Comparison of ENCODE assay signal across 9 cellular contexts in the genomic region with DNA sequence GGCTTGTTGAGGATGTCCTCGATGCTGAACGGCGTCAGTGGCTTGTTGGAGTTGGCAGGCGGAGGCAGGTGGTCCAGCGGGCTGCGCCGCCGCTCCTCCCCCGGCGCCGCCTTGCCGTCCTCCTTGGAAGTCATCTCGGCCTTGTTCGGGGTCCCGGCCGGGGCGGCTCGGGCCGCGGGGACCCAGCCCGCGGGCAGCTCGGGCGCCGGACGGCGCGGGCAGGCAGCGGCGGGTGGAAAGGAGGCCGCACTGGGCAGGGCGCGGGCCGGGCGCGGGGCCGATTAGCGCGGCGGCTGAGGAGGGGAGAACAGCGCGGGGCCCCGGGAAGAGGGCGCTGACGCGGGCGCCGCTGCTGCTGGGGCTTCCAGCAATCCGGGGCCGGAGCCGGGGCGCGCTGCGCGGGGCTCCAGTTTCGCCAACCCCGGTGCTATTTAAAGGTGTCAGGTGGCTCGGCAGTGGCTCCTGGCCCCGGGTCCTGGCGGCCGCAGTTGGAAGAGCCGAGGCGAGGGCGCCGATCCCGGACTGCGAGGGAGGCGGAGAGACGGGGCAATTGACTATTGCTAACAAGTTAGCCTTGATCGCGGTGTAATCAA. TPM values are rescaled to one million over a fixed set of nuclear protein-coding genes. Genes with fewer than 3 reads are reported as not detected.
DNase-seq lines count a peak whose midpoint lies in the region; ATAC-seq and TF ChIP-seq lines count a peak whose summit lies in the region.
"Had no signal": no experiment of that assay in that cellular context is flagged by ENCODE, and none has a peak within 500 bp of the region (broad histone marks: within the 10 kb centered on the region; RNA-seq: fewer than 3 reads in every experiment).

No MANE protein-coding gene starts in this region.

- CTCF ChIA-PET in CD8-positive, alpha-beta memory T cell (lab: Charles Lee) = interaction anchor here (1.8 kb wide), 1 partner anchor 15 kb away, joined by 8 read pairs; no protein-coding TSS in a partner anchor

- H3T11ph ChIP-seq in H9 (ENCODE audit: low read length) = no peak overlapping the region

- no peaks in the 10 kb centered on the region for H3K79me2 ChIP-seq in H9 (ENCODE audit: insufficient read depth, low read length)

- H3K23me2 ChIP-seq in H9 (ENCODE audit: insufficient read length, low read depth, low read length, poor library complexity, severe bottlenecking) = no peaks in the 10 kb centered on the region

- peaks cover 0 to 3% (median 0%) of the 10 kb centered on the region in 3 donors for H3K36me3 Mint-ChIP-seq in CD8-positive, alpha-beta memory T cell
- H3K36me3 Mint-ChIP-seq in H9 (ENCODE audit: insufficient read depth in 1 of 3, low read depth in 3 of 3) = peaks cover 0 to 2% (median 0%) of the 10 kb centered on the region in 3 experiments; a peak in 2 of 7 replicates

- H2AFZ ChIP-seq in H9 (ENCODE audit: low read length) (no peak overlapping the region), neuronal stem cell (ENCODE audit: low read length) (peak overlapping the region; percentile 34)

- H4K20me1 ChIP-seq in H9 (ENCODE audit: control insufficient read depth, insufficient read depth, insufficient read length) = no peaks in the 10 kb centered on the region

- no peak overlapping the region for H2BK12ac ChIP-seq in H9 (ENCODE audit: insufficient read length, low read depth, low read length)
- H2BK12ac ChIP-seq in neuronal stem cell (ENCODE audit: low read length) = peak overlapping the region; percentile 16

- TF ChIP-seq CTCF in H9 (conservative IDR thresholded peaks at IDR 0.05) = no peak

- no peak overlapping the region for H2BK20ac ChIP-seq in H9 (ENCODE audit: low read depth, low read length, poor library complexity, severe bottlenecking)

- peaks cover 86% of the 10 kb centered on the region for H3K27me3 ChIP-seq in CD8-positive, alpha-beta memory T cell (ENCODE audit: insufficient read depth, low read length, poor library complexity, severe bottlenecking)
- H3K27me3 ChIP-seq in H9 (ENCODE audit: insufficient read depth, low read length) (peaks cover 97% of the 10 kb centered on the region), neuronal stem cell (ENCODE audit: control insufficient read depth in 3 of 3, insufficient read depth in 3 of 3, low read depth in 1 of 3, low read length in 3 of 3) (peaks cover 93 to 100% (median 100%) of the 10 kb centered on the region in 3 experiments)

- H3K14ac ChIP-seq in H9 (ENCODE audit: insufficient read depth, low read length) (no peak overlapping the region), neuronal stem cell (ENCODE audit: low read length) (peak overlapping the region; percentile 31)

- peak overlapping the region; percentile 8 to 76 (median 62) for H3K4me3 Mint-ChIP-seq in CD8-positive, alpha-beta memory T cell
- H3K4me3 Mint-ChIP-seq in H9 = peak overlapping the region in 1 of 2 experiments; percentile 69; a peak in 3 of 5 replicates

- no peak overlapping the region for H3K27ac ChIP-seq in CD8-positive, alpha-beta memory T cell (ENCODE audit: low read depth, low read length)
- no peak overlapping the region for H3K27ac ChIP-seq in H9 (ENCODE audit: insufficient read length, low read depth, low read length)
- H3K27ac ChIP-seq in neuronal stem cell (replicated peaks; ENCODE audit: low read length) = no peak overlapping the region
- H3K27ac ChIP-seq: gastroesophageal sphincter had no signal

- no peak overlapping the region for H4K8ac ChIP-seq in H9 (replicated peaks; ENCODE audit: insufficient read length, low read depth, low read length)
- H4K8ac ChIP-seq in neuronal stem cell (ENCODE audit: low read depth, low read length) = no peak overlapping the region

- no peak for ATAC-seq in GM19397 (IDR thresholded peaks at IDR 0.05; ENCODE audit: unreplicated experiment)
- ATAC-seq: gastroesophageal sphincter had no signal

- peaks cover 63 to 77% of the 10 kb centered on the region in 2 donors for H3K27me3 Mint-ChIP-seq in CD8-positive, alpha-beta memory T cell
- peaks cover 97% of the 10 kb centered on the region for H3K27me3 Mint-ChIP-seq in H9 (ENCODE audit: low read depth)

- H3K4me1 Mint-ChIP-seq in CD8-positive, alpha-beta memory T cell = peaks cover 33 to 49% (median 36%) of the 10 kb centered on the region in 3 donors
- H3K4me1 Mint-ChIP-seq in H9 = peaks cover 15 to 34% of the 10 kb centered on the region in 2 experiments

- H3K23ac ChIP-seq in H9 (ENCODE audit: insufficient read length, low read depth, low read length) (no peak overlapping the region), neuronal stem cell (ENCODE audit: low read depth, low read length, poor library complexity) (peak overlapping the region; percentile 60)

- no peaks in the 10 kb centered on the region for H3K36me3 ChIP-seq in CD8-positive, alpha-beta memory T cell (ENCODE audit: insufficient read depth, low read length)
- no peaks in the 10 kb centered on the region for H3K36me3 ChIP-seq in neuronal stem cell (replicated peaks in 1 of 2; ENCODE audit: control insufficient read depth in 2 of 2, insufficient read depth in 2 of 2, low read length in 2 of 2)
- H3K36me3 ChIP-seq: gastroesophageal sphincter had no signal

- peaks cover 45% of the 10 kb centered on the region for H3K4me1 ChIP-seq in CD8-positive, alpha-beta memory T cell (ENCODE audit: insufficient read depth, low read length)
- H3K4me1 ChIP-seq in H9 (ENCODE audit: insufficient read depth, low read length) (no peaks in the 10 kb centered on the region), neuronal stem cell (ENCODE audit: control insufficient read depth in 2 of 2, insufficient read depth in 1 of 2, low read depth in 1 of 2, low read length in 2 of 2) (peaks cover 2 to 12% of the 10 kb centered on the region in 2 donors)

- no peak overlapping the region for H3K4me3 ChIP-seq in CD8-positive, alpha-beta memory T cell (ENCODE audit: low read length)
- no peak overlapping the region for H3K4me3 ChIP-seq in neuronal stem cell (ENCODE audit: low read length in 2 of 2)

- H2BK15ac ChIP-seq in H9 (ENCODE audit: low read depth, low read length) (no peak overlapping the region), neuronal stem cell (ENCODE audit: low read length) (peak overlapping the region; percentile 11)

- no peaks in the 10 kb centered on the region for H3K9me3 ChIP-seq in CD8-positive, alpha-beta memory T cell (ENCODE audit: low read length)
- H3K9me3 ChIP-seq in H9 (ENCODE audit: control insufficient read depth, low read depth, low read length) = no peaks in the 10 kb centered on the region
- H3K9me3 ChIP-seq in neuronal stem cell (replicated peaks in 1 of 2; ENCODE audit: control insufficient read depth in 2 of 2, insufficient read depth in 1 of 2, low read depth in 1 of 2, low read length in 2 of 2) = peaks cover 3 to 4% of the 10 kb centered on the region in 2 donors
- H3K9me3 ChIP-seq: gastroesophageal sphincter had no signal

- no CpG with 5 or more reads among the region's 71 CpGs for WGBS in H9 (ENCODE audit: extremely low coverage, insufficient read length, low lambda C conversion rate)
- no CpG with 5 or more reads among the region's 71 CpGs for WGBS in neuronal stem cell (ENCODE audit: extremely low coverage in 2 of 2, insufficient read length in 2 of 2, insufficient replicate concordance in 1 of 2), 2 donors

- H3K4me2 ChIP-seq in H9 (ENCODE audit: insufficient read depth, insufficient read length, low read length) (no peak overlapping the region), neuronal stem cell (ENCODE audit: insufficient read depth, low read length, poor library complexity, severe bottlenecking) (peak overlapping the region; percentile 15)

- POLR2A ChIA-PET in CD8-positive, alpha-beta memory T cell (lab: Charles Lee) = no interaction called here

- no peak overlapping the region for H4K5ac ChIP-seq in H9 (ENCODE audit: insufficient read length, low read depth, low read length)

- peak overlapping the region in 1 of 8 donors; percentile 48 for H3K27ac Mint-ChIP-seq in CD8-positive, alpha-beta memory T cell
- H3K27ac Mint-ChIP-seq in H9 = no peak overlapping the region

- H4K91ac ChIP-seq in H9 (ENCODE audit: insufficient read length, low read depth, low read length) (no peak overlapping the region), neuronal stem cell (ENCODE audit: low read depth, low read length, poor library complexity) (no peak overlapping the region)

- H2BK5ac ChIP-seq in H9 (ENCODE audit: insufficient read length, low read length) (no peak overlapping the region), neuronal stem cell (ENCODE audit: low read length) (no peak overlapping the region)

- H2BK120ac ChIP-seq in H9 (ENCODE audit: low read depth, low read length, poor library complexity, severe bottlenecking) (no peak overlapping the region), neuronal stem cell (ENCODE audit: low read depth, low read length) (no peak overlapping the region)

- no peak overlapping the region for H3K9ac ChIP-seq in H9 (ENCODE audit: extremely low read depth, insufficient read length, low read length)
- H3K9ac ChIP-seq in neuronal stem cell (ENCODE audit: low read depth, low read length, poor library complexity) = no peak overlapping the region

- H3K79me1 ChIP-seq in H9 (ENCODE audit: insufficient read depth, low read depth, low read length, poor library complexity, severe bottlenecking) = no peaks in the 10 kb centered on the region
- no peaks in the 10 kb centered on the region for H3K79me1 ChIP-seq in neuronal stem cell (ENCODE audit: low read depth, low read length)

- no peak for DNase-seq in CD8-positive, alpha-beta memory T cell
- DNase-seq in H9 (peak; percentile 61), T47D (ENCODE audit: low read depth in 1 of 2, low spot score in 1 of 2) (peak; percentile 46 to 89), neuronal stem cell (ENCODE audit: low spot score) (no peak), COLO829 (ENCODE audit: low spot score) (no peak), DMS153 treated with DMSO at 0.1 percent for 48 hours (lab: John Stamatoyannopoulos, UW; ENCODE audit: unreplicated experiment) (no peak)

- H2AK5ac ChIP-seq in H9 (ENCODE audit: insufficient read length, low read length) = no peak overlapping the region
- no peak overlapping the region for H2AK5ac ChIP-seq in neuronal stem cell (ENCODE audit: low read depth, low read length)

- H3K4ac ChIP-seq in H9 (ENCODE audit: low read depth, low read length) (no peak overlapping the region), neuronal stem cell (ENCODE audit: low read length) (no peak overlapping the region)

- no peak overlapping the region for H3K56ac ChIP-seq in H9 (ENCODE audit: insufficient read length, low read depth, low read length)

- peaks cover 0 to 3% (median 0%) of the 10 kb centered on the region in 5 donors for H3K9me3 Mint-ChIP-seq in CD8-positive, alpha-beta memory T cell
- H3K9me3 Mint-ChIP-seq in H9 = peaks cover 8% of the 10 kb centered on the region in 2 experiments

- in situ Hi-C loops in T47D (cut with HindIII; ENCODE audit: low pct_unique_long_range_greater_than_20kb, low sequenced_read_pairs) = no loop called here

- H3K18ac ChIP-seq in H9 (ENCODE audit: insufficient read length, low read depth, low read length) (no peak overlapping the region), neuronal stem cell (ENCODE audit: low read length) (peak overlapping the region; percentile 65)

RNA-seq across cellular contexts. Expression of a gene that starts 0.5 kb away (rescaled TPM):
- total RNA-seq in CD8-positive, alpha-beta memory T cell = not detected
- polyA plus RNA-seq in CD8-positive, alpha-beta memory T cell = not detected
- not detected in 2 replicates for total RNA-seq in H9 (2021)
- not detected for polyA plus RNA-seq in neuronal stem cell (2013, experiment 1 of 2)
- not detected for polyA plus RNA-seq in neuronal stem cell (2013, experiment 2 of 2)
- total RNA-seq: bronchial epithelial cell, gastroesophageal sphincter had no signal

Comparison
In these comparisons a context has a peak if more than half of its experiments do, and no peak if none do; other contexts are left out.
1. DNase-seq: peak in H9 (single experiment) and T47D (2 of 2); none in CD8-positive, alpha-beta memory T cell (0 of 5), neuronal stem cell (single experiment), COLO829 (single experiment) and DMS153 treated with DMSO at 0.1 percent for 48 hours (single experiment).